ENCODE assay signal across 1 cellular context in genomic region chr3:56864886-56865527, GRCh38.
TF ChIP-seq lines count a peak whose summit lies in the region.

No MANE protein-coding gene starts in this region.

TF ChIP-seq in HepG2, 621 proteins besides CTCF, POLR2A, EP300 and RAD21 (continued from another document):
- TF ChIP-seq TIGD3 (CRISPR knock-in tag; IDR thresholded peaks at IDR 0.05; ENCODE audit: borderline replicate concordance) (no peak), CREM (IDR thresholded peaks at IDR 0.05) (no peak), CREM (CRISPR knock-in tag; IDR thresholded peaks at IDR 0.05) (no peak), ZNF7 (CRISPR knock-in tag; IDR thresholded peaks at IDR 0.05) (no peak)
- TF ChIP-seq, protein P1, sequence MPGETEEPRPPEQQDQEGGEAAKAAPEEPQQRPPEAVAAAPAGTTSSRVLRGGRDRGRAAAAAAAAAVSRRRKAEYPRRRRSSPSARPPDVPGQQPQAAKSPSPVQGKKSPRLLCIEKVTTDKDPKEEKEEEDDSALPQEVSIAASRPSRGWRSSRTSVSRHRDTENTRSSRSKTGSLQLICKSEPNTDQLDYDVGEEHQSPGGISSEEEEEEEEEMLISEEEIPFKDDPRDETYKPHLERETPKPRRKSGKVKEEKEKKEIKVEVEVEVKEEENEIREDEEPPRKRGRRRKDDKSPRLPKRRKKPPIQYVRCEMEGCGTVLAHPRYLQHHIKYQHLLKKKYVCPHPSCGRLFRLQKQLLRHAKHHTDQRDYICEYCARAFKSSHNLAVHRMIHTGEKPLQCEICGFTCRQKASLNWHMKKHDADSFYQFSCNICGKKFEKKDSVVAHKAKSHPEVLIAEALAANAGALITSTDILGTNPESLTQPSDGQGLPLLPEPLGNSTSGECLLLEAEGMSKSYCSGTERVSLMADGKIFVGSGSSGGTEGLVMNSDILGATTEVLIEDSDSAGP (CRISPR knock-in tag; IDR thresholded peaks at IDR 0.05; ENCODE audit: borderline replicate concordance), result no peak
